ENCODE assay signal across 8 cellular contexts in genomic region chr6:36594816-36595167, GRCh38. TPM values are rescaled to one million over a fixed set of nuclear protein-coding genes. Genes with fewer than 3 reads are reported as not detected.
DNase-seq lines count a peak whose midpoint lies in the region; ATAC-seq and TF ChIP-seq lines count a peak whose summit lies in the region.

No MANE protein-coding gene starts in this region.

- no peak for ATAC-seq in GM21526 (IDR thresholded peaks at IDR 0.05; ENCODE audit: low FRiP score, unreplicated experiment)

- H3K4me3 Mint-ChIP-seq in T-helper 2 cell treated with Interferon-gamma antibody and Interleukin-4, amounts not matched to agents 5 μg/mL and 100 μg/mL, for 36 hours, result peak overlapping the region; percentile 97
- peak overlapping the region; percentile 100 for H3K4me3 Mint-ChIP-seq in progenitor cell of endocrine pancreas (ENCODE audit: low read depth)

- peaks cover 2% of the 10 kb centered on the region for H3K27me3 Mint-ChIP-seq in T-helper 2 cell treated with Interferon-gamma antibody and Interleukin-4, amounts not matched to agents 5 μg/mL and 100 μg/mL, for 36 hours (ENCODE audit: low read depth)
- no peaks in the 10 kb centered on the region for H3K27me3 Mint-ChIP-seq in progenitor cell of endocrine pancreas

- TF ChIP-seq CTCF in fibroblast of the aortic adventitia (IDR thresholded peaks at IDR 0.05; ENCODE audit: insufficient read depth, low read length) (no peak), progenitor cell of endocrine pancreas (IDR thresholded peaks at IDR 0.05; ENCODE audit: unreplicated experiment) (no peak)

- H3K27ac Mint-ChIP-seq in T-helper 2 cell treated with Interferon-gamma antibody and Interleukin-4, amounts not matched to agents 5 μg/mL and 100 μg/mL, for 36 hours, result peak overlapping the region; percentile 100
- peak overlapping the region; percentile 100 for H3K27ac Mint-ChIP-seq in progenitor cell of endocrine pancreas

- DNase-seq in DMS53 (lab: John Stamatoyannopoulos, UW) (peak; percentile 39), DMS53 treated with DMSO at 0.1 percent for 48 hours (lab: John Stamatoyannopoulos, UW; ENCODE audit: unreplicated experiment) (no peak), fibroblast of the aortic adventitia (ENCODE audit: low read depth) (no peak), progenitor cell of endocrine pancreas (ENCODE audit: low spot score, unreplicated experiment) (no peak), hippocampal formation (lab: John Stamatoyannopoulos, UW) (no peak), KG1 (lab: John Stamatoyannopoulos, UW) (no peak)
- no peak for DNase-seq in T-helper 2 cell treated with Interferon-gamma antibody and Interleukin-4, amounts not matched to agents 5 μg/mL and 100 μg/mL, for 36 hours (ENCODE audit: low spot score)

- peaks cover 54% of the 10 kb centered on the region for H3K36me3 Mint-ChIP-seq in T-helper 2 cell treated with Interferon-gamma antibody and Interleukin-4, amounts not matched to agents 5 μg/mL and 100 μg/mL, for 36 hours (ENCODE audit: low read depth)
- peaks cover 47% of the 10 kb centered on the region for H3K36me3 Mint-ChIP-seq in progenitor cell of endocrine pancreas (ENCODE audit: insufficient read depth)

- no peaks in the 10 kb centered on the region for H3K9me3 Mint-ChIP-seq in T-helper 2 cell treated with Interferon-gamma antibody and Interleukin-4, amounts not matched to agents 5 μg/mL and 100 μg/mL, for 36 hours
- no peaks in the 10 kb centered on the region for H3K9me3 Mint-ChIP-seq in progenitor cell of endocrine pancreas (ENCODE audit: low read depth)

- H3K4me1 Mint-ChIP-seq in T-helper 2 cell treated with Interferon-gamma antibody and Interleukin-4, amounts not matched to agents 5 μg/mL and 100 μg/mL, for 36 hours (ENCODE audit: low read depth), result peaks cover 31% of the 10 kb centered on the region
- peaks cover 34% of the 10 kb centered on the region for H3K4me1 Mint-ChIP-seq in progenitor cell of endocrine pancreas (ENCODE audit: low read depth)

- H3K4me3 ChIP-seq in fibroblast of the aortic adventitia (ENCODE audit: low read depth, low read length), result peak overlapping the region; percentile 95

RNA-seq across cellular contexts. Expression of gene SRSF3, which starts 0.6 kb away (rescaled TPM):
- 181 and 411 TPM in 2 replicates for total RNA-seq in fibroblast of the aortic adventitia (ENCODE audit: low replicate concordance)
- 427 and 442 TPM in 2 replicates for total RNA-seq in progenitor cell of endocrine pancreas

RNA-seq across cellular contexts. Expression of gene STK38, which starts 47.5 kb away (rescaled TPM):
- total RNA-seq in fibroblast of the aortic adventitia (ENCODE audit: low replicate concordance), result 34.3 and 47.7 TPM in 2 replicates
- 46.9 and 47.2 TPM in 2 replicates for total RNA-seq in progenitor cell of endocrine pancreas
